12 cellular contexts compared by ENCODE assay signal in genomic region chr12:65362231-65362630, GRCh38.
"Had no signal": no experiment of that assay in that cellular context is flagged by ENCODE, and none has a peak within 500 bp of the region (broad histone marks: within the 10 kb centered on the region; RNA-seq: fewer than 3 reads in every experiment).

No MANE protein-coding gene starts in this region.

- H3K4me1 Mint-ChIP-seq: activated CD4-positive, alpha-beta T cell treated with anti-CD3 and anti-CD28 coated beads, Interleukin-2, amount 10 ng/mL, durations not matched to agents 7 days and 5 days; activated naive CD8-positive, alpha-beta T cell treated with anti-CD3 and anti-CD28 coated beads for 36 hours had no signal

- H3K4me3 Mint-ChIP-seq: activated CD4-positive, alpha-beta T cell treated with anti-CD3 and anti-CD28 coated beads, Interleukin-2, amount 10 ng/mL, durations not matched to agents 7 days and 5 days; activated naive CD8-positive, alpha-beta T cell treated with anti-CD3 and anti-CD28 coated beads for 36 hours; nephron; stimulated activated naive CD8-positive, alpha-beta T cell treated with anti-CD3 and anti-CD28 coated beads, Interleukin-15, Interleukin-2, amounts not matched to agents 100 ng/mL and 50 ng/mL, for 24 hours had no signal

- H3K27me3 ChIP-seq: right lobe of liver, suprapubic skin had no signal

- H3K36me3 ChIP-seq: right lobe of liver, suprapubic skin had no signal

- H3K4me1 ChIP-seq: right lobe of liver, suprapubic skin had no signal

- H3K9me3 ChIP-seq: right lobe of liver, suprapubic skin had no signal

- H3K4me3 ChIP-seq: right lobe of liver, suprapubic skin had no signal

- DNase-seq: activated CD4-positive, alpha-beta T cell treated with anti-CD3 and anti-CD28 coated beads, Interleukin-2, amount 10 ng/mL, durations not matched to agents 7 days and 5 days; activated naive CD8-positive, alpha-beta T cell treated with anti-CD3 and anti-CD28 coated beads for 36 hours; aorta; glutamatergic neuron; hypothalamus; kidney glomerular epithelial cell; right lobe of liver; trophoblast cell had no signal

- H3K27ac Mint-ChIP-seq: activated CD4-positive, alpha-beta T cell treated with anti-CD3 and anti-CD28 coated beads, Interleukin-2, amount 10 ng/mL, durations not matched to agents 7 days and 5 days; activated naive CD8-positive, alpha-beta T cell treated with anti-CD3 and anti-CD28 coated beads for 36 hours; progenitor cell of endocrine pancreas; stimulated activated naive CD8-positive, alpha-beta T cell treated with anti-CD3 and anti-CD28 coated beads, Interleukin-15, Interleukin-2, amounts not matched to agents 100 ng/mL and 50 ng/mL, for 24 hours had no signal

- H3K9me3 Mint-ChIP-seq: activated CD4-positive, alpha-beta T cell treated with anti-CD3 and anti-CD28 coated beads, Interleukin-2, amount 10 ng/mL, durations not matched to agents 7 days and 5 days; activated naive CD8-positive, alpha-beta T cell treated with anti-CD3 and anti-CD28 coated beads for 36 hours; nephron; stimulated activated naive CD8-positive, alpha-beta T cell treated with anti-CD3 and anti-CD28 coated beads, Interleukin-15, Interleukin-2, amounts not matched to agents 100 ng/mL and 50 ng/mL, for 24 hours had no signal

- ATAC-seq: right lobe of liver had no signal

- H3K27me3 Mint-ChIP-seq: activated CD4-positive, alpha-beta T cell treated with anti-CD3 and anti-CD28 coated beads, Interleukin-2, amount 10 ng/mL, durations not matched to agents 7 days and 5 days; activated naive CD8-positive, alpha-beta T cell treated with anti-CD3 and anti-CD28 coated beads for 36 hours; progenitor cell of endocrine pancreas had no signal

- H3K36me3 Mint-ChIP-seq: activated naive CD8-positive, alpha-beta T cell treated with anti-CD3 and anti-CD28 coated beads for 36 hours had no signal

- H3K27ac ChIP-seq: right lobe of liver, suprapubic skin had no signal
